ENCODE assay signal across 8 cellular contexts in genomic region chr3:13894812-13895154, GRCh38. TPM values are rescaled to one million over a fixed set of nuclear protein-coding genes. Genes with fewer than 3 reads are reported as not detected.
DNase-seq lines count a peak whose midpoint lies in the region; ATAC-seq and TF ChIP-seq lines count a peak whose summit lies in the region.
"Had no signal": no experiment of that assay in that cellular context is flagged by ENCODE, and none has a peak within 500 bp of the region (broad histone marks: within the 10 kb centered on the region; RNA-seq: fewer than 3 reads in every experiment).

No MANE protein-coding gene starts in this region.

- no CpG with 5 or more reads among the region's 20 CpGs for WGBS in H9 (ENCODE audit: extremely low coverage, insufficient read length, low lambda C conversion rate)
- 67 to 76% (median 71%) methylated on average over 15 to 20 of the region's 20 CpGs for WGBS in spleen, 5 donors

- peak overlapping the region; percentile 83 to 87 for H3K4me3 Mint-ChIP-seq in H9
- peak overlapping the region; percentile 96 for H3K4me3 Mint-ChIP-seq in activated T-helper 17 cell treated with anti-CD3 and anti-CD28 coated beads, Interleukin-2, amount 50 U/mL, for 72 hours

- H2AK5ac ChIP-seq in H9 (ENCODE audit: insufficient read length, low read length) = no peak overlapping the region

- no peak overlapping the region for H3K23ac ChIP-seq in H9 (ENCODE audit: insufficient read length, low read depth, low read length)

- H3K27me3 Mint-ChIP-seq in H9 (ENCODE audit: low read depth) = peaks cover 54% of the 10 kb centered on the region
- no peaks in the 10 kb centered on the region for H3K27me3 Mint-ChIP-seq in activated T-helper 17 cell treated with anti-CD3 and anti-CD28 coated beads, Interleukin-2, amount 50 U/mL, for 72 hours

- no peaks in the 10 kb centered on the region for H3K79me1 ChIP-seq in H9 (ENCODE audit: insufficient read depth, low read depth, low read length, poor library complexity, severe bottlenecking)

- H2BK15ac ChIP-seq in H9 (ENCODE audit: low read depth, low read length) = no peak overlapping the region

- peak overlapping the region; percentile 23 for H3K9ac ChIP-seq in H9 (ENCODE audit: extremely low read depth, insufficient read length, low read length)

- H2BK120ac ChIP-seq in H9 (ENCODE audit: low read depth, low read length, poor library complexity, severe bottlenecking) = no peak overlapping the region

- peak overlapping the region; percentile 71 for H3K4me3 ChIP-seq in iPS-18c (ENCODE audit: insufficient read depth, low read depth, low read length)
- peak overlapping the region; percentile 14 to 74 (median 50) for H3K4me3 ChIP-seq in spleen

- H2AFZ ChIP-seq in H9 (ENCODE audit: low read length) = no peak overlapping the region

- H3K27me3 ChIP-seq in H9 (ENCODE audit: insufficient read depth, low read length) (peaks cover 11% of the 10 kb centered on the region; the same call in 1 of the 2 replicates), spleen (replicated peaks in 1 of 7) (peaks cover 0 to 20% (median 0%) of the 10 kb centered on the region in 7 donors)

- H3K9me3 ChIP-seq in H9 (ENCODE audit: control insufficient read depth, low read depth, low read length) (peaks cover 3% of the 10 kb centered on the region), iPS-18c (ENCODE audit: control insufficient read depth, insufficient read depth, low read length) (no peaks in the 10 kb centered on the region), spleen (peaks cover 0 to 28% (median 8%) of the 10 kb centered on the region in 8 donors)
- H3K9me3 ChIP-seq: neutrophil had no signal

- no peak overlapping the region for H4K91ac ChIP-seq in H9 (ENCODE audit: insufficient read length, low read depth, low read length)

- no peaks in the 10 kb centered on the region for H3K36me3 ChIP-seq in spleen
- H3K36me3 ChIP-seq: neutrophil had no signal

- intact Hi-C loops in spleen (cut with DNase I; ENCODE audit: low total_unique reads) = loop anchor here (10.0 kb wide), 2 partner anchors 230 to 570 kb away; partner anchors contain the start of genes CHCHD4 and TMEM43

- H3K23me2 ChIP-seq in H9 (ENCODE audit: insufficient read length, low read depth, low read length, poor library complexity, severe bottlenecking) = peaks cover 8% of the 10 kb centered on the region

- peak overlapping the region; percentile 72 for H3K4me2 ChIP-seq in H9 (ENCODE audit: insufficient read depth, insufficient read length, low read length)

- TF ChIP-seq POLR2A in spleen (IDR thresholded peaks at IDR 0.05) = no peak

- no peaks in the 10 kb centered on the region; a peak in 1 of 7 replicates for H3K36me3 Mint-ChIP-seq in H9 (ENCODE audit: insufficient read depth in 1 of 3, low read depth in 3 of 3)
- H3K36me3 Mint-ChIP-seq in activated T-helper 17 cell treated with anti-CD3 and anti-CD28 coated beads, Interleukin-2, amount 50 U/mL, for 72 hours (ENCODE audit: low read depth) = no peaks in the 10 kb centered on the region

- no peak overlapping the region for H3K14ac ChIP-seq in H9 (ENCODE audit: insufficient read depth, low read length)

- no peak for ATAC-seq in activated T-helper 17 cell treated with anti-CD3 and anti-CD28 coated beads, Interleukin-2, amount 50 U/mL, for 72 hours (replicated peaks)
- ATAC-seq in omental fat pad (ENCODE audit: low FRiP score) (no peak), GM19035 (IDR thresholded peaks at IDR 0.05; ENCODE audit: unreplicated experiment) (no peak)

- H3K56ac ChIP-seq in H9 (ENCODE audit: insufficient read length, low read depth, low read length) = no peak overlapping the region

- H3T11ph ChIP-seq in H9 (ENCODE audit: low read length) = no peak overlapping the region

- peaks cover 5 to 9% of the 10 kb centered on the region in 2 experiments for H3K4me1 Mint-ChIP-seq in H9
- H3K4me1 Mint-ChIP-seq in activated T-helper 17 cell treated with anti-CD3 and anti-CD28 coated beads, Interleukin-2, amount 50 U/mL, for 72 hours = peaks cover 18% of the 10 kb centered on the region

- H3K79me2 ChIP-seq in H9 (ENCODE audit: insufficient read depth, low read length) = no peaks in the 10 kb centered on the region

- no peak overlapping the region for H3K18ac ChIP-seq in H9 (ENCODE audit: insufficient read length, low read depth, low read length)

- no peak overlapping the region for H3K4ac ChIP-seq in H9 (ENCODE audit: low read depth, low read length)

- no peak overlapping the region for H2BK12ac ChIP-seq in H9 (ENCODE audit: insufficient read length, low read depth, low read length)

- no peaks in the 10 kb centered on the region for H4K20me1 ChIP-seq in H9 (ENCODE audit: control insufficient read depth, insufficient read depth, insufficient read length)

- DNase-seq in H9 (no peak), spleen (peak; percentile 85), omental fat pad (ENCODE audit: low spot score) (no peak), NCI-H1105 treated with DMSO at 0.1 percent for 48 hours (lab: John Stamatoyannopoulos, UW) (no peak)

- no peak overlapping the region for H4K5ac ChIP-seq in H9 (ENCODE audit: insufficient read length, low read depth, low read length)

- H2BK5ac ChIP-seq in H9 (ENCODE audit: insufficient read length, low read length) = no peak overlapping the region

- no peak overlapping the region for H3K27ac ChIP-seq in H9 (ENCODE audit: insufficient read length, low read depth, low read length)
- H3K27ac ChIP-seq in spleen = peak overlapping the region in 6 of 8 donors; percentile 51 to 86 (median 84)
- H3K27ac ChIP-seq: neutrophil had no signal

- TF ChIP-seq CTCF in H9 (conservative IDR thresholded peaks at IDR 0.05) (no peak), spleen (IDR thresholded peaks at IDR 0.05 in 8 of 11, conservative IDR thresholded peaks at IDR 0.05 in 3 of 11) (no peak), omental fat pad (IDR thresholded peaks at IDR 0.05) (no peak)

- H3K27ac Mint-ChIP-seq in H9 = no peak overlapping the region
- H3K27ac Mint-ChIP-seq in activated T-helper 17 cell treated with anti-CD3 and anti-CD28 coated beads, Interleukin-2, amount 50 U/mL, for 72 hours = peak overlapping the region; percentile 97

- H2BK20ac ChIP-seq in H9 (ENCODE audit: low read depth, low read length, poor library complexity, severe bottlenecking) = no peak overlapping the region

- H3K4me1 ChIP-seq in H9 (ENCODE audit: insufficient read depth, low read length) (no peaks in the 10 kb centered on the region; the same call in 1 of the 2 replicates), spleen (peaks cover 7 to 43% (median 28%) of the 10 kb centered on the region in 6 donors)

- no peak overlapping the region for H4K8ac ChIP-seq in H9 (replicated peaks; ENCODE audit: insufficient read length, low read depth, low read length)

- peaks cover 11% of the 10 kb centered on the region in 2 experiments for H3K9me3 Mint-ChIP-seq in H9
- peaks cover 7% of the 10 kb centered on the region for H3K9me3 Mint-ChIP-seq in activated T-helper 17 cell treated with anti-CD3 and anti-CD28 coated beads, Interleukin-2, amount 50 U/mL, for 72 hours

RNA-seq across cellular contexts. Expression of gene WNT7A, which starts 14.9 kb away (rescaled TPM):
- total RNA-seq in H9 (2021) = not detected in 2 replicates
- total RNA-seq in activated T-helper 17 cell treated with anti-CD3 and anti-CD28 coated beads, Interleukin-2, amount 50 U/mL, for 72 hours = under 1 TPM; 0.11 to 0.29 TPM
- 1 to 10 TPM; 1.4 to 6.3 (median 2.4) TPM for total RNA-seq in spleen
- polyA plus RNA-seq in spleen = 1 to 10 TPM in 1 of 3 donors, under 1 TPM in 2; 0.52 to 1.1 (median 0.59) TPM
- not detected for total RNA-seq in omental fat pad
